In the genomic region with DNA sequence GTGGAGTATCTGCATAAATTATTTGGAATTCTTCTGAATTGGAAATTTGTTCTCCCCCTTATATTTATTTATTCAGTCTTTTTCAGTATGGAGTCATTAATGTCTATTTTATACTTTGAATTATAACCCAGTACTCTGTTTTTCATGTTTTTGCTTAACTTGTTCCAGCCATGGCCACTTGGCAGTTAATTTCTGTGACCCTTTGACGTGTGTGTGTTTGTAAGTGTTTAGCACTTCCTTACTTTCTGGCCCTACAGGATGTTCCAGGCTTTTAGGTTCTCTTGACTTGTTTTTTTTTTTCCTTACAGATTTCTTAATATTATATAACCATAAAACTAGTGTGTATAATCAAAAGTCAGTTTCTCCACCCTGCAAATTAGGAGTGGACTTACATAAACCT, we compare ENCODE assay signal across 23 cellular contexts.
"Had no signal": no experiment of that assay in that cellular context is flagged by ENCODE, and none has a peak within 500 bp of the region (broad histone marks: within the 10 kb centered on the region; RNA-seq: fewer than 3 reads in every experiment).

No MANE protein-coding gene starts in this region.

- H3K9me3 ChIP-seq: esophagus squamous epithelium, left lung, ovary, psoas muscle, right atrium auricular region, stomach had no signal

- H3K4me1 ChIP-seq: left lung, psoas muscle had no signal

- DNase-seq: activated CD4-positive, alpha-beta T cell treated with anti-CD3 and anti-CD28 coated beads for 1 hour; activated CD4-positive, alpha-beta T cell treated with anti-CD3 and anti-CD28 coated beads, Interleukin-2, amount 50 U/mL, for 4 hours; activated CD8-positive, alpha-beta memory T cell treated with anti-CD3 and anti-CD28 coated beads for 24 hours; activated CD8-positive, alpha-beta memory T cell treated with anti-CD3 and anti-CD28 coated beads, Interleukin-2, amount 50 U/mL, for 4 hours; activated T-cell treated with anti-CD3 and anti-CD28 coated beads, Interleukin-2, amount 50 U/mL, for 24 hours; aorta; cortex of kidney; endodermal cell; esophagus squamous epithelium; immature natural killer cell; left lung; natural killer cell; ovary; psoas muscle; stimulated activated CD4-positive, alpha-beta T cell treated with anti-CD3 and anti-CD28 coated beads, Interleukin-12 subunit alpha, Interleukin-12 subunit beta, amount 100 ng/mL, for 4 hours; stomach; T-helper 1 cell; WERI-Rb-1 had no signal

- H3K27me3 Mint-ChIP-seq: activated T-helper 17 cell treated with anti-CD3 and anti-CD28 coated beads, Interleukin-2, amount 50 U/mL, for 72 hours; type B pancreatic cell had no signal

- H3K4me3 Mint-ChIP-seq: activated T-cell treated with anti-CD3 and anti-CD28 coated beads, Interleukin-2, amount 50 U/mL, for 24 hours; activated T-helper 17 cell treated with anti-CD3 and anti-CD28 coated beads, Interleukin-2, amount 50 U/mL, for 72 hours; endodermal cell; immature natural killer cell; natural killer cell; type B pancreatic cell had no signal

- H3K4me1 Mint-ChIP-seq: activated T-helper 17 cell treated with anti-CD3 and anti-CD28 coated beads, Interleukin-2, amount 50 U/mL, for 72 hours; immature natural killer cell; natural killer cell had no signal

- H3K27me3 ChIP-seq: esophagus squamous epithelium, left lung, ovary, right atrium auricular region, stomach had no signal

- H3K36me3 ChIP-seq: esophagus squamous epithelium, left lung, ovary, right atrium auricular region, stomach, WERI-Rb-1 had no signal

- H3K27ac Mint-ChIP-seq: activated naive CD4-positive, alpha-beta T cell treated with anti-CD3 and anti-CD28 coated beads, Interleukin-2, amount 50 U/mL, for 72 hours; activated T-cell treated with anti-CD3 and anti-CD28 coated beads, Interleukin-2, amount 50 U/mL, for 24 hours; activated T-helper 17 cell treated with anti-CD3 and anti-CD28 coated beads, Interleukin-2, amount 50 U/mL, for 72 hours; endodermal cell; immature natural killer cell; natural killer cell; type B pancreatic cell had no signal

- ATAC-seq: activated naive CD4-positive, alpha-beta T cell treated with anti-CD3 and anti-CD28 coated beads, Interleukin-2, amount 50 U/mL, for 72 hours; activated T-helper 17 cell treated with anti-CD3 and anti-CD28 coated beads, Interleukin-2, amount 50 U/mL, for 72 hours; left lung; natural killer cell; psoas muscle had no signal

- H3K9me3 Mint-ChIP-seq: activated naive CD4-positive, alpha-beta T cell treated with anti-CD3 and anti-CD28 coated beads, Interleukin-2, amount 50 U/mL, for 72 hours; activated T-cell treated with anti-CD3 and anti-CD28 coated beads, Interleukin-2, amount 50 U/mL, for 24 hours; activated T-helper 17 cell treated with anti-CD3 and anti-CD28 coated beads, Interleukin-2, amount 50 U/mL, for 72 hours; endodermal cell; immature natural killer cell; natural killer cell; type B pancreatic cell had no signal

- H3K36me3 Mint-ChIP-seq: activated naive CD4-positive, alpha-beta T cell treated with anti-CD3 and anti-CD28 coated beads, Interleukin-2, amount 50 U/mL, for 72 hours; immature natural killer cell; natural killer cell had no signal

- H3K27ac ChIP-seq: esophagus squamous epithelium, left lung, psoas muscle, right atrium auricular region, stomach, WERI-Rb-1 had no signal

- H3K4me3 ChIP-seq: esophagus squamous epithelium, left lung, lung, ovary, psoas muscle, right atrium auricular region, stomach had no signal
